Comparison of ENCODE assay signal across 3 cellular contexts in genomic region chr19:49744946-49745381, GRCh38.
TF ChIP-seq lines count a peak whose summit lies in the region.

No MANE protein-coding gene starts in this region.

TF ChIP-seq in HCT116, 20 proteins besides CTCF, POLR2A, EP300 and RAD21:
- peak; percentile 58; the same call in 1 of the 2 replicates for TF ChIP-seq SRF (IDR thresholded peaks at IDR 0.05; ENCODE audit: low read depth)
- TF ChIP-seq CBX3 (IDR thresholded peaks at IDR 0.05; ENCODE audit: low read depth) = no peak
- no peak for TF ChIP-seq FOSL1 (IDR thresholded peaks at IDR 0.05; ENCODE audit: low read depth)
- TF ChIP-seq JUND (IDR thresholded peaks at IDR 0.05) = no peak
- no peak for TF ChIP-seq ZBTB33 (IDR thresholded peaks at IDR 0.05; ENCODE audit: extremely low read depth, insufficient replicate concordance, low read length)
- TF ChIP-seq SIN3A (IDR thresholded peaks at IDR 0.05; ENCODE audit: low read depth) = no peak

TF ChIP-seq in H1, 55 proteins besides CTCF, POLR2A, EP300 and RAD21 (continues in another document):
- TF ChIP-seq EZH2 (IDR thresholded peaks at IDR 0.05; ENCODE audit: low read depth, low read length, severe bottlenecking) = no peak
- TF ChIP-seq SAP30 (IDR thresholded peaks at IDR 0.05; ENCODE audit: insufficient read depth, insufficient replicate concordance, low read length) = no peak
- peak; percentile 63; the same call in 1 of the 2 replicates for TF ChIP-seq CHD2 (IDR thresholded peaks at IDR 0.05; ENCODE audit: low read length)
- TF ChIP-seq CEBPB (IDR thresholded peaks at IDR 0.05; ENCODE audit: low read depth, low read length) = peak; percentile 36; the same call in 1 of the 2 replicates
- no peak for TF ChIP-seq HDAC2 (IDR thresholded peaks at IDR 0.05; ENCODE audit: borderline replicate concordance in 1 of 2, low read depth in 2 of 2, low read length in 2 of 2)
- no peak for TF ChIP-seq SIN3A (conservative IDR thresholded peaks at IDR 0.05 in 1 of 2, IDR thresholded peaks at IDR 0.05 in 1 of 2; ENCODE audit: low read depth in 1 of 2, low read length in 2 of 2)
- TF ChIP-seq SIX5 (IDR thresholded peaks at IDR 0.05; ENCODE audit: low read depth, low read length) = no peak
- no peak for TF ChIP-seq KDM5A (IDR thresholded peaks at IDR 0.05; ENCODE audit: low read length)
- peak; percentile 92 for TF ChIP-seq SP1 (IDR thresholded peaks at IDR 0.05; ENCODE audit: low read depth, low read length)
- TF ChIP-seq CTBP2 (IDR thresholded peaks at IDR 0.05; ENCODE audit: borderline replicate concordance, insufficient read depth, insufficient read length, low read length) = no peak
- no peak for TF ChIP-seq KDM1A (IDR thresholded peaks at IDR 0.05; ENCODE audit: borderline replicate concordance, low read length)
- TF ChIP-seq ASH2L (IDR thresholded peaks at IDR 0.05; ENCODE audit: low read length) = no peak
- TF ChIP-seq ATF2 (IDR thresholded peaks at IDR 0.05; ENCODE audit: low read length) = no peak
- TF ChIP-seq ATF3 (IDR thresholded peaks at IDR 0.05; ENCODE audit: insufficient read depth, low read depth, low read length) = no peak
- no peak for TF ChIP-seq RBBP5 (IDR thresholded peaks at IDR 0.05; ENCODE audit: borderline replicate concordance, low read depth, low read length)
- peak; percentile 96 for TF ChIP-seq SRF (IDR thresholded peaks at IDR 0.05; ENCODE audit: low read depth, low read length)
- TF ChIP-seq KDM4A (IDR thresholded peaks at IDR 0.05; ENCODE audit: low read depth, low read length, severe bottlenecking) = no peak
- TF ChIP-seq CREB1 (IDR thresholded peaks at IDR 0.05) = no peak
- no peak for TF ChIP-seq SP4 (IDR thresholded peaks at IDR 0.05; ENCODE audit: low read length)
- no peak for TF ChIP-seq CBX8 (IDR thresholded peaks at IDR 0.05; ENCODE audit: borderline replicate concordance, low read depth, low read length)
- no peak for TF ChIP-seq HDAC6 (IDR thresholded peaks at IDR 0.05; ENCODE audit: low read depth, low read length)
- TF ChIP-seq PHF8 (conservative IDR thresholded peaks at IDR 0.05; ENCODE audit: low read depth, low read length) = no peak
- no peak for TF ChIP-seq BACH1 (IDR thresholded peaks at IDR 0.05; ENCODE audit: low read length)
- no peak for TF ChIP-seq CHD1 (IDR thresholded peaks at IDR 0.05; ENCODE audit: low read depth, low read length)
- TF ChIP-seq YY1 (IDR thresholded peaks at IDR 0.05; ENCODE audit: low read depth, low read length) = no peak
- TF ChIP-seq TBP (IDR thresholded peaks at IDR 0.05; ENCODE audit: low read depth, low read length) = no peak
- TF ChIP-seq JUND (IDR thresholded peaks at IDR 0.05; ENCODE audit: low read length) = no peak
- no peak for TF ChIP-seq GTF2F1 (IDR thresholded peaks at IDR 0.05; ENCODE audit: borderline replicate concordance, low read depth, low read length)
- no peak for TF ChIP-seq TCF12 (IDR thresholded peaks at IDR 0.05; ENCODE audit: low read depth, low read length)
- TF ChIP-seq E2F6 (IDR thresholded peaks at IDR 0.05) = no peak

TF ChIP-seq in SK-N-SH, 30 proteins besides CTCF, POLR2A, EP300 and RAD21:
- TF ChIP-seq ELF1 (IDR thresholded peaks at IDR 0.05) (no peak), YY1 (IDR thresholded peaks at IDR 0.05; ENCODE audit: low read depth) (no peak), EZH2phosphoT487 (IDR thresholded peaks at IDR 0.05; ENCODE audit: borderline replicate concordance, low read depth) (no peak), FOXJ3 (CRISPR knock-in tag; IDR thresholded peaks at IDR 0.05) (no peak), MXI1 (IDR thresholded peaks at IDR 0.05; ENCODE audit: low read depth, low read length) (no peak), MAX (IDR thresholded peaks at IDR 0.05; ENCODE audit: low read depth) (no peak), FOXM1 (IDR thresholded peaks at IDR 0.05; ENCODE audit: low read depth) (no peak), ZBTB33 (IDR thresholded peaks at IDR 0.05; ENCODE audit: borderline replicate concordance, low read depth) (no peak), NRF1 (IDR thresholded peaks at IDR 0.05; ENCODE audit: low read depth, low read length) (no peak)
